In genomic region chr12:39331539-39332261, GRCh38 we compare ENCODE assay signal across 16 cellular contexts.
DNase-seq lines count a peak whose midpoint lies in the region; ATAC-seq, FAIRE-seq and TF ChIP-seq lines count a peak whose summit lies in the region.
"Had no signal": no experiment of that assay in that cellular context is flagged by ENCODE, and none has a peak within 500 bp of the region (broad histone marks: within the 10 kb centered on the region; RNA-seq: fewer than 3 reads in every experiment).

No MANE protein-coding gene starts in this region.

- no peaks in the 10 kb centered on the region for H3K9me3 Mint-ChIP-seq in activated naive CD4-positive, alpha-beta T cell treated with anti-CD3 and anti-CD28 coated beads, Interleukin-2, amount 10 ng/mL, durations not matched to agents 7 days and 5 days
- no peaks in the 10 kb centered on the region for H3K9me3 Mint-ChIP-seq in activated naive CD4-positive, alpha-beta T cell treated with anti-CD3 and anti-CD28 coated beads for 36 hours
- H3K9me3 Mint-ChIP-seq in activated CD8-positive, alpha-beta T cell treated with anti-CD3 and anti-CD28 coated beads, Interleukin-2, amount 10 ng/mL, durations not matched to agents 7 days and 5 days (ENCODE audit: insufficient read depth), result no peaks in the 10 kb centered on the region
- peaks cover 0 to 3% of the 10 kb centered on the region in 2 donors for H3K9me3 Mint-ChIP-seq in natural killer cell
- H3K9me3 Mint-ChIP-seq: IgD-negative memory B cell had no signal

- H3K4me1 ChIP-seq in mucosa of descending colon (ENCODE audit: low read depth), result no peaks in the 10 kb centered on the region

- no peak overlapping the region for H3K4me3 Mint-ChIP-seq in activated naive CD4-positive, alpha-beta T cell treated with anti-CD3 and anti-CD28 coated beads, Interleukin-2, amount 10 ng/mL, durations not matched to agents 7 days and 5 days
- H3K4me3 Mint-ChIP-seq in activated naive CD4-positive, alpha-beta T cell treated with anti-CD3 and anti-CD28 coated beads for 36 hours, result no peak overlapping the region
- no peak overlapping the region for H3K4me3 Mint-ChIP-seq in activated CD8-positive, alpha-beta T cell treated with anti-CD3 and anti-CD28 coated beads, Interleukin-2, amount 10 ng/mL, durations not matched to agents 7 days and 5 days
- peak overlapping the region; percentile 80 for H3K4me3 Mint-ChIP-seq in natural killer cell
- H3K4me3 Mint-ChIP-seq: IgD-negative memory B cell had no signal

- CTCF ChIA-PET in activated naive CD4-positive, alpha-beta T cell treated with anti-CD3 and anti-CD28 coated beads, Interleukin-2, amount 10 ng/mL, durations not matched to agents 7 days and 5 days (lab: Charles Lee), result no interaction called here
- CTCF ChIA-PET in activated naive CD4-positive, alpha-beta T cell treated with anti-CD3 and anti-CD28 coated beads for 36 hours (lab: Charles Lee), result no interaction called here
- CTCF ChIA-PET in activated CD8-positive, alpha-beta T cell treated with anti-CD3 and anti-CD28 coated beads, Interleukin-2, amount 10 ng/mL, durations not matched to agents 7 days and 5 days (lab: Charles Lee), result interaction anchor here (0.6 kb wide), 1 partner anchor 36 kb away, joined by 3 read pairs; no protein-coding TSS in a partner anchor

- peak overlapping the region; percentile 64 for H3K27ac Mint-ChIP-seq in activated naive CD4-positive, alpha-beta T cell treated with anti-CD3 and anti-CD28 coated beads, Interleukin-2, amount 10 ng/mL, durations not matched to agents 7 days and 5 days
- no peak overlapping the region for H3K27ac Mint-ChIP-seq in activated naive CD4-positive, alpha-beta T cell treated with anti-CD3 and anti-CD28 coated beads for 36 hours
- peak overlapping the region; percentile 84 for H3K27ac Mint-ChIP-seq in activated CD8-positive, alpha-beta T cell treated with anti-CD3 and anti-CD28 coated beads, Interleukin-2, amount 10 ng/mL, durations not matched to agents 7 days and 5 days
- H3K27ac Mint-ChIP-seq in natural killer cell, result peak overlapping the region; percentile 86 to 90
- H3K27ac Mint-ChIP-seq: IgD-negative memory B cell had no signal

- no peak for ATAC-seq in activated CD8-positive, alpha-beta T cell treated with anti-CD3 and anti-CD28 coated beads, Interleukin-2, amount 10 ng/mL, durations not matched to agents 7 days and 5 days
- ATAC-seq in natural killer cell, result peak; percentile 71 to 80 (median 78)
- ATAC-seq in GM18858 (IDR thresholded peaks at IDR 0.05; ENCODE audit: unreplicated experiment), result no peak
- ATAC-seq in mucosa of descending colon, result no peak
- ATAC-seq: GM12878 had no signal

- no peak for DNase-seq in activated naive CD4-positive, alpha-beta T cell treated with anti-CD3 and anti-CD28 coated beads, Interleukin-2, amount 10 ng/mL, durations not matched to agents 7 days and 5 days
- no peak for DNase-seq in activated naive CD4-positive, alpha-beta T cell treated with anti-CD3 and anti-CD28 coated beads for 36 hours
- no peak for DNase-seq in GM12891 (ENCODE audit: insufficient read length, low spot score)
- DNase-seq in activated CD8-positive, alpha-beta T cell treated with anti-CD3 and anti-CD28 coated beads, Interleukin-2, amount 10 ng/mL, durations not matched to agents 7 days and 5 days, result no peak
- DNase-seq in natural killer cell, result no peak
- DNase-seq in COLO829 (ENCODE audit: low spot score), result no peak
- DNase-seq in mucosa of descending colon, result no peak
- DNase-seq: GM23248, NCI-H1417 treated with DMSO at 0.1 percent for 48 hours, NCI-H2029, NCI-H2171 treated with DMSO at 0.1 percent for 48 hours, NCI-H774, PC-9 had no signal

- TF ChIP-seq POLR2A in GM12891 (IDR thresholded peaks at IDR 0.05; ENCODE audit: low read depth, low read length), result no peak

- no peaks in the 10 kb centered on the region for H3K36me3 ChIP-seq in mucosa of descending colon (ENCODE audit: low read depth)

- FAIRE-seq in GM12891 (lab: Jason Lieb, UNC), result peak; percentile 45
- FAIRE-seq: GM12878 had no signal

- H3K4me1 Mint-ChIP-seq in activated naive CD4-positive, alpha-beta T cell treated with anti-CD3 and anti-CD28 coated beads, Interleukin-2, amount 10 ng/mL, durations not matched to agents 7 days and 5 days, result peaks cover 14% of the 10 kb centered on the region
- H3K4me1 Mint-ChIP-seq in activated naive CD4-positive, alpha-beta T cell treated with anti-CD3 and anti-CD28 coated beads for 36 hours (ENCODE audit: low read depth), result peaks cover 12% of the 10 kb centered on the region
- H3K4me1 Mint-ChIP-seq in activated CD8-positive, alpha-beta T cell treated with anti-CD3 and anti-CD28 coated beads, Interleukin-2, amount 10 ng/mL, durations not matched to agents 7 days and 5 days (ENCODE audit: low read depth), result peaks cover 16% of the 10 kb centered on the region
- peaks cover 23 to 29% of the 10 kb centered on the region in 2 donors for H3K4me1 Mint-ChIP-seq in natural killer cell

- peaks cover 26% of the 10 kb centered on the region for H3K36me3 Mint-ChIP-seq in activated naive CD4-positive, alpha-beta T cell treated with anti-CD3 and anti-CD28 coated beads, Interleukin-2, amount 10 ng/mL, durations not matched to agents 7 days and 5 days
- H3K36me3 Mint-ChIP-seq in activated naive CD4-positive, alpha-beta T cell treated with anti-CD3 and anti-CD28 coated beads for 36 hours (ENCODE audit: low read depth), result peaks cover 30% of the 10 kb centered on the region
- H3K36me3 Mint-ChIP-seq in activated CD8-positive, alpha-beta T cell treated with anti-CD3 and anti-CD28 coated beads, Interleukin-2, amount 10 ng/mL, durations not matched to agents 7 days and 5 days (ENCODE audit: low read depth), result peaks cover 30% of the 10 kb centered on the region
- H3K36me3 Mint-ChIP-seq in natural killer cell, result no peaks in the 10 kb centered on the region
- H3K36me3 Mint-ChIP-seq: IgD-negative memory B cell had no signal

- H3K4me3 ChIP-seq in mucosa of descending colon, result no peak overlapping the region
- H3K4me3 ChIP-seq: GM12878, GM23248, PC-9 had no signal

- H3K9me3 ChIP-seq in mucosa of descending colon, result no peaks in the 10 kb centered on the region

- intact Hi-C loops in activated naive CD4-positive, alpha-beta T cell treated with anti-CD3 and anti-CD28 coated beads for 36 hours (cut with micrococcal nuclease), result no loop called here
- intact Hi-C loops in natural killer cell (cut with micrococcal nuclease), result loop anchor here (5.0 kb wide), 1 partner anchor 41 kb away; no protein-coding TSS in a partner anchor
- intact Hi-C loops in mucosa of descending colon (cut with DNase I, micrococcal nuclease), result no loop called here

- TF ChIP-seq CTCF in natural killer cell (IDR thresholded peaks at IDR 0.05) (no peak), mucosa of descending colon (IDR thresholded peaks at IDR 0.05) (no peak)

- no peaks in the 10 kb centered on the region for H3K27me3 Mint-ChIP-seq in activated naive CD4-positive, alpha-beta T cell treated with anti-CD3 and anti-CD28 coated beads, Interleukin-2, amount 10 ng/mL, durations not matched to agents 7 days and 5 days
- no peaks in the 10 kb centered on the region for H3K27me3 Mint-ChIP-seq in activated naive CD4-positive, alpha-beta T cell treated with anti-CD3 and anti-CD28 coated beads for 36 hours (ENCODE audit: low read depth)
- no peaks in the 10 kb centered on the region for H3K27me3 Mint-ChIP-seq in activated CD8-positive, alpha-beta T cell treated with anti-CD3 and anti-CD28 coated beads, Interleukin-2, amount 10 ng/mL, durations not matched to agents 7 days and 5 days (ENCODE audit: low read depth)
- no peaks in the 10 kb centered on the region for H3K27me3 Mint-ChIP-seq in natural killer cell (ENCODE audit: low read depth in 2 of 2)
- H3K27me3 Mint-ChIP-seq: IgD-negative memory B cell had no signal

- POLR2A ChIA-PET in activated CD8-positive, alpha-beta T cell treated with anti-CD3 and anti-CD28 coated beads, Interleukin-2, amount 10 ng/mL, durations not matched to agents 7 days and 5 days (lab: Charles Lee), result no interaction called here

TF ChIP-seq in GM12891, 5 proteins besides CTCF, POLR2A, EP300 and RAD21:
- TF ChIP-seq SPI1 (IDR thresholded peaks at IDR 0.05; ENCODE audit: low read depth, low read length) (no peak), TAF1 (IDR thresholded peaks at IDR 0.05; ENCODE audit: low read depth, low read length) (no peak), POLR2AphosphoS5 (IDR thresholded peaks at IDR 0.05; ENCODE audit: low read depth, low read length) (no peak), POU2F2 (IDR thresholded peaks at IDR 0.05; ENCODE audit: low read depth, low read length) (no peak), PAX5 (IDR thresholded peaks at IDR 0.05; ENCODE audit: insufficient read depth, low read length, severe bottlenecking) (no peak)
TF ChIP-seq in GM12891: peak in this region for 0.

Comparison
In these comparisons a context has a peak if more than half of its experiments do, and no peak if none do; other contexts are left out.
1. ATAC-seq: peak in natural killer cell (3 of 3); none in activated CD8-positive, alpha-beta T cell treated with anti-CD3 and anti-CD28 coated beads, Interleukin-2, amount 10 ng/mL, durations not matched to agents 7 days and 5 days (single experiment), GM18858 (single experiment) and mucosa of descending colon (single experiment).